21 cellular contexts compared by ENCODE assay signal in genomic region chr22:49571326-49571725, GRCh38.
"Had no signal": no experiment of that assay in that cellular context is flagged by ENCODE, and none has a peak within 500 bp of the region (broad histone marks: within the 10 kb centered on the region; RNA-seq: fewer than 3 reads in every experiment).

No MANE protein-coding gene starts in this region.

- H3K27ac ChIP-seq: esophagus muscularis mucosa, gastroesophageal sphincter, heart left ventricle, lower lobe of right lung, prostate gland, SK-N-MC, vagina, WERI-Rb-1 had no signal

- H3K36me3 ChIP-seq: esophagus muscularis mucosa, gastroesophageal sphincter, heart left ventricle, lower lobe of right lung, prostate gland, vagina, WERI-Rb-1 had no signal

- H3K4me1 ChIP-seq: esophagus muscularis mucosa, gastroesophageal sphincter, lower lobe of right lung, prostate gland, vagina had no signal

- H3K4me3 Mint-ChIP-seq: activated CD8-positive, alpha-beta memory T cell treated with anti-CD3 and anti-CD28 coated beads, Interleukin-2, amount 10 ng/mL, durations not matched to agents 7 days and 5 days; activated naive CD8-positive, alpha-beta T cell; dendritic cell treated with granulocyte-macrophage colony-stimulating factor and Interleukin-4, amounts not matched to agents 40 ng/mL and 50 ng/mL, for 4 days; nephron progenitor cell; stimulated activated memory B cell treated with anti-CD40 and anti-IgM and Interleukin-4, amounts not matched to agents 10 μg/mL and 1 μg/mL and 100 μg/mL, for 72 hours had no signal

- H3K4me1 Mint-ChIP-seq: activated CD8-positive, alpha-beta memory T cell treated with anti-CD3 and anti-CD28 coated beads, Interleukin-2, amount 10 ng/mL, durations not matched to agents 7 days and 5 days had no signal

- H3K9me3 Mint-ChIP-seq: dendritic cell treated with granulocyte-macrophage colony-stimulating factor and Interleukin-4, amounts not matched to agents 40 ng/mL and 50 ng/mL, for 4 days; nephron progenitor cell had no signal

- H3K27ac Mint-ChIP-seq: activated CD8-positive, alpha-beta memory T cell treated with anti-CD3 and anti-CD28 coated beads, Interleukin-2, amount 10 ng/mL, durations not matched to agents 7 days and 5 days; activated naive CD8-positive, alpha-beta T cell; dendritic cell treated with granulocyte-macrophage colony-stimulating factor and Interleukin-4, amounts not matched to agents 40 ng/mL and 50 ng/mL, for 4 days; nephron progenitor cell; stimulated activated memory B cell treated with anti-CD40 and anti-IgM and Interleukin-4, amounts not matched to agents 10 μg/mL and 1 μg/mL and 100 μg/mL, for 72 hours had no signal

- H3K4me3 ChIP-seq: esophagus muscularis mucosa, gastroesophageal sphincter, heart left ventricle, lower lobe of right lung, prostate gland, SK-N-MC, smooth muscle cell, vagina had no signal

- H3K27me3 ChIP-seq: heart left ventricle, vagina had no signal

- ATAC-seq: activated CD8-positive, alpha-beta memory T cell treated with anti-CD3 and anti-CD28 coated beads, Interleukin-2, amount 10 ng/mL, durations not matched to agents 7 days and 5 days; gastroesophageal sphincter; heart left ventricle; lower lobe of right lung; right cardiac atrium; stimulated activated memory B cell treated with anti-CD40 and anti-IgM and Interleukin-4, amounts not matched to agents 10 μg/mL and 1 μg/mL and 100 μg/mL, for 72 hours had no signal

- DNase-seq: activated CD4-positive, alpha-beta T cell treated with anti-CD3 and anti-CD28 coated beads, Interleukin-2, amount 50 U/mL, for 48 hours; activated CD8-positive, alpha-beta memory T cell treated with anti-CD3 and anti-CD28 coated beads, Interleukin-2, amount 10 ng/mL, durations not matched to agents 7 days and 5 days; activated gamma-delta T cell; activated T-cell treated with anti-CD3 and anti-CD28 coated beads, Interleukin-2, amount 50 U/mL, for 48 hours; effector CD8-positive, alpha-beta T cell; lower lobe of right lung; nephron progenitor cell; nucleus accumbens; stimulated activated CD4-positive, alpha-beta T cell treated with anti-CD3 and anti-CD28 coated beads, Interleukin-4, amount 100 ng/mL, for 4 hours; WERI-Rb-1 had no signal

- H3K4me2 ChIP-seq: smooth muscle cell had no signal

- H3K36me3 Mint-ChIP-seq: activated CD8-positive, alpha-beta memory T cell treated with anti-CD3 and anti-CD28 coated beads, Interleukin-2, amount 10 ng/mL, durations not matched to agents 7 days and 5 days had no signal

- H3K9me3 ChIP-seq: esophagus muscularis mucosa, gastroesophageal sphincter, heart left ventricle, lower lobe of right lung, prostate gland, vagina had no signal

- H3K27me3 Mint-ChIP-seq: activated CD8-positive, alpha-beta memory T cell treated with anti-CD3 and anti-CD28 coated beads, Interleukin-2, amount 10 ng/mL, durations not matched to agents 7 days and 5 days; activated naive CD8-positive, alpha-beta T cell; dendritic cell treated with granulocyte-macrophage colony-stimulating factor and Interleukin-4, amounts not matched to agents 40 ng/mL and 50 ng/mL, for 4 days; stimulated activated memory B cell treated with anti-CD40 and anti-IgM and Interleukin-4, amounts not matched to agents 10 μg/mL and 1 μg/mL and 100 μg/mL, for 72 hours had no signal
